In genomic region chr1:231973840-231974239, GRCh38 we compare ENCODE assay signal across 23 cellular contexts.
DNase-seq lines count a peak whose midpoint lies in the region; ATAC-seq and TF ChIP-seq lines count a peak whose summit lies in the region.
"Had no signal": no experiment of that assay in that cellular context is flagged by ENCODE, and none has a peak within 500 bp of the region (broad histone marks: within the 10 kb centered on the region; RNA-seq: fewer than 3 reads in every experiment).

No MANE protein-coding gene starts in this region.

- intact Hi-C loops in activated CD4-positive, alpha-beta T cell treated with anti-CD3 and anti-CD28 coated beads for 36 hours (cut with DNase I, micrococcal nuclease) = loop anchor here (5.0 to 10.0 kb wide), 2 partner anchors 107 to 151 kb away; no protein-coding TSS in a partner anchor
- intact Hi-C loops in CD4-positive, alpha-beta memory T cell (cut with micrococcal nuclease) = no loop called here
- intact Hi-C loops in activated CD8-positive, alpha-beta T cell treated with anti-CD3 and anti-CD28 coated beads for 36 hours (cut with micrococcal nuclease) = no loop called here

- no peaks in the 10 kb centered on the region for H3K9me3 Mint-ChIP-seq in activated CD4-positive, alpha-beta T cell treated with anti-CD3 and anti-CD28 coated beads for 36 hours (ENCODE audit: low read depth)
- H3K9me3 Mint-ChIP-seq in CD4-positive, alpha-beta memory T cell = peaks cover 3 to 11% (median 5%) of the 10 kb centered on the region in 8 donors
- peaks cover 12% of the 10 kb centered on the region for H3K9me3 Mint-ChIP-seq in activated CD8-positive, alpha-beta T cell treated with anti-CD3 and anti-CD28 coated beads for 36 hours
- H3K9me3 Mint-ChIP-seq in effector memory CD8-positive, alpha-beta T cell = peaks cover 0 to 7% of the 10 kb centered on the region in 2 donors

- H3K27ac ChIP-seq in CD4-positive, alpha-beta memory T cell (ENCODE audit: low read depth, low read length) = no peak overlapping the region
- H3K27ac ChIP-seq: breast epithelium, foreskin keratinocyte, parathyroid adenoma, uterus had no signal

- peaks cover 21% of the 10 kb centered on the region for H3K4me1 Mint-ChIP-seq in activated CD4-positive, alpha-beta T cell treated with anti-CD3 and anti-CD28 coated beads for 36 hours
- peaks cover 1 to 25% (median 14%) of the 10 kb centered on the region in 4 donors for H3K4me1 Mint-ChIP-seq in CD4-positive, alpha-beta memory T cell
- peaks cover 25% of the 10 kb centered on the region for H3K4me1 Mint-ChIP-seq in activated CD8-positive, alpha-beta T cell treated with anti-CD3 and anti-CD28 coated beads for 36 hours (ENCODE audit: low read depth)
- peaks cover 20 to 25% of the 10 kb centered on the region in 2 donors for H3K4me1 Mint-ChIP-seq in effector memory CD8-positive, alpha-beta T cell (ENCODE audit: low read depth in 2 of 2)
- H3K4me1 Mint-ChIP-seq: memory B cell had no signal

- H3K36me3 Mint-ChIP-seq in activated CD4-positive, alpha-beta T cell treated with anti-CD3 and anti-CD28 coated beads for 36 hours (ENCODE audit: low read depth) = peaks cover 14% of the 10 kb centered on the region
- peaks cover 13 to 41% of the 10 kb centered on the region in 2 donors for H3K36me3 Mint-ChIP-seq in CD4-positive, alpha-beta memory T cell
- peaks cover 6% of the 10 kb centered on the region for H3K36me3 Mint-ChIP-seq in activated CD8-positive, alpha-beta T cell treated with anti-CD3 and anti-CD28 coated beads for 36 hours (ENCODE audit: low read depth)
- no peaks in the 10 kb centered on the region for H3K36me3 Mint-ChIP-seq in effector memory CD8-positive, alpha-beta T cell (ENCODE audit: insufficient read depth)

- H3K27me3 Mint-ChIP-seq in activated CD4-positive, alpha-beta T cell treated with anti-CD3 and anti-CD28 coated beads for 36 hours = no peaks in the 10 kb centered on the region
- no peaks in the 10 kb centered on the region for H3K27me3 Mint-ChIP-seq in CD4-positive, alpha-beta memory T cell
- no peaks in the 10 kb centered on the region for H3K27me3 Mint-ChIP-seq in activated CD8-positive, alpha-beta T cell treated with anti-CD3 and anti-CD28 coated beads for 36 hours
- H3K27me3 Mint-ChIP-seq in effector memory CD8-positive, alpha-beta T cell = no peaks in the 10 kb centered on the region
- H3K27me3 Mint-ChIP-seq: activated naive CD8-positive, alpha-beta T cell; memory B cell; naive thymus-derived CD8-positive, alpha-beta T cell had no signal

- no peak overlapping the region for H3K4me3 ChIP-seq in CD4-positive, alpha-beta memory T cell (ENCODE audit: low read length in 2 of 2)
- H3K4me3 ChIP-seq: breast epithelium, uterus had no signal

- H3K27me3 ChIP-seq in CD4-positive, alpha-beta memory T cell (ENCODE audit: insufficient read depth, low read length) = no peaks in the 10 kb centered on the region
- H3K27me3 ChIP-seq: breast epithelium, foreskin keratinocyte, uterus had no signal

- H3K4me1 ChIP-seq in CD4-positive, alpha-beta memory T cell (ENCODE audit: insufficient read depth, low read length) = no peaks in the 10 kb centered on the region
- H3K4me1 ChIP-seq: breast epithelium, foreskin keratinocyte, uterus had no signal

- no peak for TF ChIP-seq CTCF in activated CD8-positive, alpha-beta T cell treated with anti-CD3 and anti-CD28 coated beads for 36 hours (IDR thresholded peaks at IDR 0.05)

- DNase-seq in activated CD4-positive, alpha-beta T cell treated with anti-CD3 and anti-CD28 coated beads for 36 hours = peak; percentile 27
- DNase-seq in activated CD4-positive, alpha-beta T cell treated with anti-CD3 and anti-CD28 coated beads, Interleukin-2, amount 50 U/mL, for 1 hour = no peak
- peak in 4 of 5 donors; percentile 0 to 4 (median 3) for DNase-seq in CD4-positive, alpha-beta memory T cell
- DNase-seq in activated CD8-positive, alpha-beta T cell treated with anti-CD3 and anti-CD28 coated beads for 36 hours = peak; percentile 48
- DNase-seq in effector memory CD8-positive, alpha-beta T cell = peak in 2 of 3 experiments; percentile 1 to 4
- no peak for DNase-seq in NCI-H2081 (lab: John Stamatoyannopoulos, UW)
- no peak for DNase-seq in erythroblast (lab: John Stamatoyannopoulos, UW)
- DNase-seq: 8988T; Calu3; foreskin keratinocyte; hippocampal formation; kidney; naive thymus-derived CD8-positive, alpha-beta T cell; NCI-H1092 treated with DMSO at 0.1 percent for 48 hours; NCI-H2107; NCI-H524 treated with DMSO at 0.1 percent for 48 hours; stimulated activated CD4-positive, alpha-beta T cell treated with anti-CD3 and anti-CD28 coated beads, Interleukin-4, amount 100 ng/mL, for 1 hour; uterus had no signal

- H3K36me3 ChIP-seq in CD4-positive, alpha-beta memory T cell (ENCODE audit: insufficient read depth, low read length) = no peaks in the 10 kb centered on the region
- H3K36me3 ChIP-seq: breast epithelium, uterus had no signal

- TF ChIP-seq POLR2A in erythroblast (IDR thresholded peaks at IDR 0.05; ENCODE audit: low read length) = no peak

- H3K4me3 Mint-ChIP-seq in activated CD4-positive, alpha-beta T cell treated with anti-CD3 and anti-CD28 coated beads for 36 hours = no peak overlapping the region
- H3K4me3 Mint-ChIP-seq in CD4-positive, alpha-beta memory T cell = peak overlapping the region in 1 of 8 donors; percentile 17
- H3K4me3 Mint-ChIP-seq in activated CD8-positive, alpha-beta T cell treated with anti-CD3 and anti-CD28 coated beads for 36 hours = no peak overlapping the region
- H3K4me3 Mint-ChIP-seq in effector memory CD8-positive, alpha-beta T cell = peak overlapping the region; percentile 54 to 72
- H3K4me3 Mint-ChIP-seq: activated naive CD8-positive, alpha-beta T cell; memory B cell; naive thymus-derived CD8-positive, alpha-beta T cell had no signal

- no peak overlapping the region for H3K27ac Mint-ChIP-seq in activated CD4-positive, alpha-beta T cell treated with anti-CD3 and anti-CD28 coated beads for 36 hours
- H3K27ac Mint-ChIP-seq in CD4-positive, alpha-beta memory T cell = no peak overlapping the region
- peak overlapping the region; percentile 46 for H3K27ac Mint-ChIP-seq in activated CD8-positive, alpha-beta T cell treated with anti-CD3 and anti-CD28 coated beads for 36 hours
- H3K27ac Mint-ChIP-seq in effector memory CD8-positive, alpha-beta T cell = peak overlapping the region in 1 of 2 donors; percentile 75
- H3K27ac Mint-ChIP-seq: activated naive CD8-positive, alpha-beta T cell; memory B cell; naive thymus-derived CD8-positive, alpha-beta T cell had no signal

- H3K9me3 ChIP-seq in CD4-positive, alpha-beta memory T cell (ENCODE audit: control insufficient read depth in 1 of 2, low read length in 2 of 2) = no peaks in the 10 kb centered on the region
- H3K9me3 ChIP-seq: breast epithelium, uterus had no signal

- CTCF ChIA-PET in activated CD4-positive, alpha-beta T cell treated with anti-CD3 and anti-CD28 coated beads for 36 hours (lab: Charles Lee) = interaction anchor here (1.0 kb wide), 1 partner anchor 13 kb away, joined by 3 read pairs; no protein-coding TSS in a partner anchor
- CTCF ChIA-PET in CD4-positive, alpha-beta memory T cell (lab: Charles Lee; ENCODE audit: partially characterized antibody) = interaction anchor here (0.8 kb wide), 1 partner anchor 9 kb away, joined by 3 read pairs; no protein-coding TSS in a partner anchor
- CTCF ChIA-PET in activated CD8-positive, alpha-beta T cell treated with anti-CD3 and anti-CD28 coated beads for 36 hours (lab: Charles Lee) = interaction anchor here (0.7 to 1.9 kb wide), 5 partner anchors 10 to 107 kb away, joined by 3 to 5 read pairs (median 3); no protein-coding TSS in a partner anchor

- peak; percentile 85 for ATAC-seq in activated CD4-positive, alpha-beta T cell treated with anti-CD3 and anti-CD28 coated beads for 36 hours
- ATAC-seq in activated CD8-positive, alpha-beta T cell treated with anti-CD3 and anti-CD28 coated beads for 36 hours = peak; percentile 89
- ATAC-seq in effector memory CD8-positive, alpha-beta T cell (replicated peaks) = peak; percentile 94
- ATAC-seq in GM21515 (IDR thresholded peaks at IDR 0.05; ENCODE audit: unreplicated experiment) = no peak
- ATAC-seq: foreskin keratinocyte; naive thymus-derived CD8-positive, alpha-beta T cell had no signal

- POLR2A ChIA-PET in activated CD4-positive, alpha-beta T cell treated with anti-CD3 and anti-CD28 coated beads for 36 hours (lab: Charles Lee) = no interaction called here
- POLR2A ChIA-PET in CD4-positive, alpha-beta memory T cell (lab: Charles Lee; ENCODE audit: partially characterized antibody) = interaction anchor here (0.9 kb wide), 1 partner anchor 54 kb away, joined by 3 read pairs; no protein-coding TSS in a partner anchor
- POLR2A ChIA-PET in activated CD8-positive, alpha-beta T cell treated with anti-CD3 and anti-CD28 coated beads for 36 hours (lab: Charles Lee) = interaction anchor here (0.6 to 0.8 kb wide), 3 partner anchors 16 to 81 kb away, joined by 3 read pairs; no protein-coding TSS in a partner anchor

Comparison
In these comparisons a context has a peak if more than half of its experiments do, and no peak if none do; other contexts are left out.
1. DNase-seq: peak in activated CD4-positive, alpha-beta T cell treated with anti-CD3 and anti-CD28 coated beads for 36 hours (single experiment), CD4-positive, alpha-beta memory T cell (4 of 5), activated CD8-positive, alpha-beta T cell treated with anti-CD3 and anti-CD28 coated beads for 36 hours (single experiment) and effector memory CD8-positive, alpha-beta T cell (2 of 3); none in activated CD4-positive, alpha-beta T cell treated with anti-CD3 and anti-CD28 coated beads, Interleukin-2, amount 50 U/mL, for 1 hour (single experiment), NCI-H2081 (0 of 2) and erythroblast (0 of 2).
2. H3K4me3 Mint-ChIP-seq: peak in effector memory CD8-positive, alpha-beta T cell (2 of 2); none in activated CD4-positive, alpha-beta T cell treated with anti-CD3 and anti-CD28 coated beads for 36 hours (single experiment) and activated CD8-positive, alpha-beta T cell treated with anti-CD3 and anti-CD28 coated beads for 36 hours (single experiment).
3. intact Hi-C loops: an anchor here in activated CD4-positive, alpha-beta T cell treated with anti-CD3 and anti-CD28 coated beads for 36 hours (5.0 to 10.0 kb wide); none called in CD4-positive, alpha-beta memory T cell and activated CD8-positive, alpha-beta T cell treated with anti-CD3 and anti-CD28 coated beads for 36 hours.